2 cellular contexts compared by ENCODE assay signal in genomic region chr20:38579921-38580320, GRCh38.
TF ChIP-seq lines count a peak whose summit lies in the region.

No MANE protein-coding gene starts in this region.

TF ChIP-seq in HepG2, 621 proteins besides CTCF, POLR2A, EP300 and RAD21:
- TF ChIP-seq GATA4 (IDR thresholded peaks at IDR 0.05; ENCODE audit: borderline replicate concordance, low read depth) (no peak), RELA (CRISPR knock-in tag; IDR thresholded peaks at IDR 0.05) (no peak), ZNF24 (IDR thresholded peaks at IDR 0.05) (no peak), ATAD3A (CRISPR knock-in tag; IDR thresholded peaks at IDR 0.05) (no peak), ZNF280D (CRISPR knock-in tag; IDR thresholded peaks at IDR 0.05) (no peak), KLF6 (CRISPR knock-in tag; IDR thresholded peaks at IDR 0.05) (no peak), ZNF543 (CRISPR knock-in tag; IDR thresholded peaks at IDR 0.05) (no peak), RBM22 (optimal IDR thresholded peaks at IDR 0.05; ENCODE audit: low read length) (peak; percentile 59), SSRP1 (CRISPR knock-in tag; IDR thresholded peaks at IDR 0.05) (0 out of 2 replicates have a peak, but pooled peaks have one; percentile 6)

TF ChIP-seq in HEK293, 187 proteins besides CTCF, POLR2A, EP300 and RAD21:
- no peak for TF ChIP-seq ZNF639 (tag by site-specific recombination; IDR thresholded peaks at IDR 0.05)
- peak; percentile 86 for TF ChIP-seq SCRT2 (tag by site-specific recombination; IDR thresholded peaks at IDR 0.05)
- no peak for TF ChIP-seq ZNF488 (tag by site-specific recombination; IDR thresholded peaks at IDR 0.05)
- no peak for TF ChIP-seq HOXA7 (CRISPR knock-in tag; IDR thresholded peaks at IDR 0.05; ENCODE audit: borderline replicate concordance)
